9 cellular contexts compared by ENCODE assay signal in genomic region chr12:95116773-95117172, GRCh38. TPM values are rescaled to one million over a fixed set of nuclear protein-coding genes. Genes with fewer than 3 reads are reported as not detected.
A peak's percentile ranks its signal among the peaks of the same experiment; 100 is the strongest.
DNase-seq lines count a peak whose midpoint lies in the region; ATAC-seq and TF ChIP-seq lines count a peak whose summit lies in the region.
"Had no signal": no experiment of that assay in that cellular context is flagged by ENCODE, and none has a peak within 500 bp of the region (broad histone marks: within the 10 kb centered on the region; RNA-seq: fewer than 3 reads in every experiment).

No MANE protein-coding gene starts in this region.

- H3K27me3 ChIP-seq in breast epithelium (no peaks in the 10 kb centered on the region), esophagus muscularis mucosa (no peaks in the 10 kb centered on the region)

- TF ChIP-seq CTCF in MCF 10A (IDR thresholded peaks at IDR 0.05; ENCODE audit: unreplicated experiment) (no peak), breast epithelium (IDR thresholded peaks at IDR 0.05) (no peak), esophagus muscularis mucosa (IDR thresholded peaks at IDR 0.05) (no peak)

- POLR2A ChIA-PET in MCF 10A (lab: Yijun Ruan, JAX) = interaction anchor here (0.7 to 5.8 kb wide), 19 partner anchors 8 to 418 kb away, joined by 3 to 158 read pairs (median 4); partner anchors contain the start of genes FGD6, METAP2, NR2C1 and VEZT

- CTCF ChIA-PET in MCF 10A (lab: Yijun Ruan, JAX) = interaction anchor here (0.7 to 3.9 kb wide), 30 partner anchors 10 to 422 kb away, joined by 3 to 50 read pairs (median 4); partner anchors contain the start of genes FGD6, METAP2 and VEZT

- H3K36me3 Mint-ChIP-seq in MCF 10A (ENCODE audit: insufficient read depth, unreplicated experiment) = peaks cover 21% of the 10 kb centered on the region

- ATAC-seq in HG03439 (IDR thresholded peaks at IDR 0.05; ENCODE audit: unreplicated experiment) = peak; percentile 47

- H3K4me1 Mint-ChIP-seq in MCF 10A (ENCODE audit: insufficient read depth, unreplicated experiment) = peaks cover 28% of the 10 kb centered on the region

- TF ChIP-seq EP300 in esophagus muscularis mucosa (IDR thresholded peaks at IDR 0.05) = no peak

- peak overlapping the region; percentile 78 for H3K27ac Mint-ChIP-seq in MCF 10A (ENCODE audit: low read depth, unreplicated experiment)
- H3K27ac Mint-ChIP-seq: T-helper 1 cell treated with Interleukin-12 subunit alpha and Interleukin-12 subunit beta and Interleukin-4 antibody, amounts not matched to agents 30 μg/mL and 1 μg/mL, for 36 hours had no signal

- 44% methylated on average over 3 of the region's 3 CpGs for WGBS in esophagus muscularis mucosa
- 44% methylated on average over 3 of the region's 3 CpGs for WGBS in urinary bladder

- BruUV-seq in MCF 10A (replicated peaks; lab: Mats Ljungman, UMichigan) = no TSS peak

- H3K4me3 ChIP-seq in breast epithelium (no peak overlapping the region), esophagus muscularis mucosa (no peak overlapping the region), urinary bladder (ENCODE audit: low read depth, low read length) (no peak overlapping the region)

- H3K9me3 ChIP-seq in breast epithelium = no peaks in the 10 kb centered on the region
- no peaks in the 10 kb centered on the region for H3K9me3 ChIP-seq in esophagus muscularis mucosa

- H3K27ac ChIP-seq in breast epithelium = no peak overlapping the region
- peak overlapping the region; percentile 56 to 74 (median 68) for H3K27ac ChIP-seq in esophagus muscularis mucosa (replicated peaks in 1 of 4)
- peak overlapping the region; percentile 56 for H3K27ac ChIP-seq in urinary bladder (ENCODE audit: low read depth)

- no peaks in the 10 kb centered on the region for H3K4me1 ChIP-seq in breast epithelium
- peaks cover 26 to 42% (median 40%) of the 10 kb centered on the region in 4 donors for H3K4me1 ChIP-seq in esophagus muscularis mucosa
- H3K4me1 ChIP-seq in urinary bladder (ENCODE audit: insufficient read depth) = no peaks in the 10 kb centered on the region

- TF ChIP-seq POLR2A in breast epithelium (IDR thresholded peaks at IDR 0.05) (no peak), esophagus muscularis mucosa (IDR thresholded peaks at IDR 0.05; ENCODE audit: low read depth) (no peak)

- DNase-seq in MCF 10A (ENCODE audit: unreplicated experiment) (peak; percentile 86), breast epithelium (ENCODE audit: low spot score in 2 of 2) (no peak), esophagus muscularis mucosa (ENCODE audit: extremely low spot score) (no peak), DMS53 treated with DMSO at 0.1 percent for 48 hours (lab: John Stamatoyannopoulos, UW; ENCODE audit: unreplicated experiment) (no peak), inferior parietal cortex (ENCODE audit: extremely low spot score) (no peak), AG20443 (ENCODE audit: low spot score) (no peak)

- intact Hi-C loops in MCF 10A (cut with micrococcal nuclease) (loop anchor here (1.0 to 5.0 kb wide), 6 partner anchors 86 to 418 kb away; partner anchors contain the start of genes FGD6, METAP2 and VEZT), breast epithelium (cut with DNase I; ENCODE audit: low total_unique reads) (loop anchor here (10.0 kb wide), 3 partner anchors 208 to 728 kb away; no protein-coding TSS in a partner anchor), esophagus muscularis mucosa (cut with DNase I) (loop anchor here (2.0 to 5.0 kb wide), 4 partner anchors 44 to 418 kb away; partner anchors contain the start of genes FGD6, NR2C1 and VEZT)

- H3K4me3 Mint-ChIP-seq in MCF 10A (ENCODE audit: unreplicated experiment) = peak overlapping the region; percentile 38
- H3K4me3 Mint-ChIP-seq: T-helper 1 cell treated with Interleukin-12 subunit alpha and Interleukin-12 subunit beta and Interleukin-4 antibody, amounts not matched to agents 30 μg/mL and 1 μg/mL, for 36 hours had no signal

- H3K36me3 ChIP-seq in breast epithelium (no peaks in the 10 kb centered on the region), esophagus muscularis mucosa (peaks cover 0 to 17% (median 14%) of the 10 kb centered on the region in 4 donors), urinary bladder (ENCODE audit: insufficient read depth) (no peaks in the 10 kb centered on the region)

- H3K9me3 Mint-ChIP-seq in MCF 10A (ENCODE audit: unreplicated experiment) = no peaks in the 10 kb centered on the region
- H3K9me3 Mint-ChIP-seq: T-helper 1 cell treated with Interleukin-12 subunit alpha and Interleukin-12 subunit beta and Interleukin-4 antibody, amounts not matched to agents 30 μg/mL and 1 μg/mL, for 36 hours had no signal

- H3K27me3 Mint-ChIP-seq in MCF 10A (ENCODE audit: insufficient read depth, unreplicated experiment) = no peaks in the 10 kb centered on the region

RNA-seq across cellular contexts. Expression of gene NR2C1, which starts 43.4 kb away (rescaled TPM):
- total RNA-seq in MCF 10A (2022) = 29.0 and 35.2 TPM in 2 replicates
- 10 to 100 TPM; 46.7 to 50.5 (median 47.7) TPM for total RNA-seq in breast epithelium
- total RNA-seq in esophagus muscularis mucosa = 10 to 100 TPM; 31.5 to 57.3 (median 40.4) TPM
- 84.3 TPM for total RNA-seq in urinary bladder
- 16.5 TPM for polyA plus RNA-seq in urinary bladder

Comparison
In these comparisons a context has a peak if more than half of its experiments do, and no peak if none do; other contexts are left out.
1. H3K27ac ChIP-seq: peak in esophagus muscularis mucosa (4 of 4) and urinary bladder (single experiment); none in breast epithelium (0 of 2).